1 cellular context compared by ENCODE assay signal in genomic region chr1:213953816-213954215, GRCh38.
TF ChIP-seq lines count a peak whose summit lies in the region.

No MANE protein-coding gene starts in this region.

TF ChIP-seq in GM23338, 12 proteins besides CTCF, POLR2A, EP300 and RAD21 (continued from another document):
- no peak for TF ChIP-seq REST (IDR thresholded peaks at IDR 0.05; ENCODE audit: unreplicated experiment)
- no peak for TF ChIP-seq EZH2 (IDR thresholded peaks at IDR 0.05; ENCODE audit: low read depth, unreplicated experiment)
- TF ChIP-seq JUNB (IDR thresholded peaks at IDR 0.05; ENCODE audit: unreplicated experiment), result no peak
- no peak for TF ChIP-seq ETS1 (IDR thresholded peaks at IDR 0.05)
- TF ChIP-seq CREB1 (CRISPR knock-in tag; IDR thresholded peaks at IDR 0.05; ENCODE audit: low read depth), result no peak
- no peak for TF ChIP-seq NANOG (IDR thresholded peaks at IDR 0.05; ENCODE audit: borderline replicate concordance)
